In genomic region chr13:23799945-23800344, GRCh38 we compare ENCODE assay signal across 8 cellular contexts.
DNase-seq lines count a peak whose midpoint lies in the region; ATAC-seq and TF ChIP-seq lines count a peak whose summit lies in the region.

No MANE protein-coding gene starts in this region.

- DNase-seq in AG10803 (ENCODE audit: low read depth) (peak; percentile 36), choroid plexus epithelial cell (ENCODE audit: low read depth) (peak; percentile 56), NCI-H2107 treated with DMSO at 0.1 percent for 48 hours (lab: John Stamatoyannopoulos, UW; ENCODE audit: unreplicated experiment) (no peak), NCI-H526 treated with DMSO at 0.1 percent for 48 hours (lab: John Stamatoyannopoulos, UW) (no peak), NCI-H1930 (lab: John Stamatoyannopoulos, UW) (no peak)
- no peak for DNase-seq in effector CD8-positive, alpha-beta T cell (lab: John Stamatoyannopoulos, UW)

- H3K4me3 ChIP-seq in AG10803 (ENCODE audit: low read length): no peak overlapping the region
- H3K4me3 ChIP-seq in choroid plexus epithelial cell (ENCODE audit: low read depth, low read length): no peak overlapping the region

- ATAC-seq in GM19043 (IDR thresholded peaks at IDR 0.05; ENCODE audit: low read depth, unreplicated experiment): peak; percentile 89
- ATAC-seq in HG03103 (IDR thresholded peaks at IDR 0.05; ENCODE audit: low read depth, unreplicated experiment): peak; percentile 78

- TF ChIP-seq CTCF in AG10803 (conservative IDR thresholded peaks at IDR 0.05; ENCODE audit: low read length) (no peak), choroid plexus epithelial cell (conservative IDR thresholded peaks at IDR 0.05; ENCODE audit: low read depth, low read length) (no peak)

Comparison
In these comparisons a context has a peak if more than half of its experiments do, and no peak if none do; other contexts are left out.
1. DNase-seq: peak in AG10803 (single experiment) and choroid plexus epithelial cell (single experiment); none in NCI-H2107 treated with DMSO at 0.1 percent for 48 hours (single experiment), effector CD8-positive, alpha-beta T cell (single experiment), NCI-H526 treated with DMSO at 0.1 percent for 48 hours (single experiment) and NCI-H1930 (0 of 2).